Comparison of ENCODE assay signal across 23 cellular contexts in the genomic region with DNA sequence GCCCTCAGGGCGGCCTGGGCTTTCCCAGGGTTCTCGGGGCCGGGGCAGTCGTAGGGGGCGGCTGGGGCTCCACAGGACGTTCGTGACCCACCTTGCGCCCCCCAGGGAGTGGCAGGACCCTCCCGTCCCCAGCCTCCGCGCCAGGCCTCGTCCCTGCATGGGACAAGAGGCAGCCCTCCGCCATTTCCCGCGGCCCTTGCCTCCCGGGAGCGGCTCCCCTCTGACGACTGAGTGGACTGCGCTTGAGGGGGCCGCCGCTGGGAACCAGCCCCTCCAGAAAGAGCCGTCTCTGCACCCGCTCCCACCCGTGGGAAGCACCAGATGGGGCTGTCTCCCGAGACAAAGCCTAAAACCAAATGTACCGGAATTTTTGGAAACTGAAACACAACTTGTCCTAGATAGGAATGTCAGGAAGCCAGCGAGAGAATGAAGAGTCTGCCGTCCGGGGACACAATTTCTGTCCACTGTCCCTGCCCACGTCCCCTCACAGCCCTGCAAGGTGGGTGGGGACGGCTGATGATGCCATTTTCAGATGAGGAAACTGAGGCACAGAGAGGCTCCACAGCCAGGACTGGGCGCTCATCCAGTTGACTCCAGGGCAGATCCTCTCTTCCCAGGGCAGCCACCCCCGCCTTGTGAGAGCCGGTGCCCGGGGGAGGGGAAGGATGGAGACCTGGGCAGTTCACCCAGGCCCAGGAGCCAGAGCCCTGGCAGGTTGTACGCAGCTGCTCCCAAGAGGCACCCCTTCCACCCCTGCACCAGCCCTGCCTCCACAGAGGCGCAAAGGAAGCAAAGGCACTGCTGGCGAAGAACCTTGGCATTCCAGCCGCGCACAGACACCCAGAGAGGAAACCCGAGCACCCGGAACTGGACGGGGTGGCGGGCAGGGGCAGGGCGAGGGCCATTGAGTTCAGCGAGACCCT. TPM values are rescaled to one million over a fixed set of nuclear protein-coding genes. Genes with fewer than 3 reads are reported as not detected.
A peak's percentile ranks its signal among the peaks of the same experiment; 100 is the strongest.
DNase-seq lines count a peak whose midpoint lies in the region; TF ChIP-seq lines count a peak whose summit lies in the region.
"Had no signal": no experiment of that assay in that cellular context is flagged by ENCODE, and none has a peak within 500 bp of the region (broad histone marks: within the 10 kb centered on the region; RNA-seq: fewer than 3 reads in every experiment).

No MANE protein-coding gene starts in this region.

- H2BK120ac ChIP-seq in neuronal stem cell (ENCODE audit: low read depth, low read length), result no peak overlapping the region

- H2BK12ac ChIP-seq in neuronal stem cell (ENCODE audit: low read length), result no peak overlapping the region

- no peak for TF ChIP-seq EP300 in suprapubic skin (IDR thresholded peaks at IDR 0.05)

- WGBS in adipose tissue, 3 donors, result 64 to 74% (median 73%) methylated on average over 45 to 46 of the region's 46 CpGs
- WGBS in neuronal stem cell (ENCODE audit: extremely low coverage in 2 of 2, insufficient read length in 2 of 2, insufficient replicate concordance in 1 of 2), 2 donors, result no CpG with 5 or more reads among the region's 46 CpGs
- WGBS in suprapubic skin, result 52% methylated on average over 20 of the region's 46 CpGs

- peak; percentile 11 for DNase-seq in fibroblast of peridontal ligament (ENCODE audit: extremely low read depth)
- DNase-seq in neuronal stem cell (ENCODE audit: low spot score), result no peak
- no peak for DNase-seq in suprapubic skin (ENCODE audit: low spot score in 2 of 2)
- no peak for DNase-seq in NOMO-1 treated with DMSO at 0.1 percent for 48 hours (lab: John Stamatoyannopoulos, UW; ENCODE audit: unreplicated experiment)
- DNase-seq in NCI-H2081 (lab: John Stamatoyannopoulos, UW), result no peak
- no peak for DNase-seq in activated CD4-positive, CD25-positive, alpha-beta regulatory T cell (lab: John Stamatoyannopoulos, UW)
- DNase-seq in NCI-H446 treated with DMSO at 0.1 percent for 48 hours (lab: John Stamatoyannopoulos, UW), result no peak
- DNase-seq: activated CD4-positive, alpha-beta T cell treated with anti-CD3 and anti-CD28 coated beads, Interleukin-2, amount 50 U/mL, for 1 hour; activated CD8-positive, alpha-beta memory T cell treated with anti-CD3 and anti-CD28 coated beads, Interleukin-2, amount 50 U/mL, for 48 hours; activated effector memory CD4-positive, alpha-beta T cell treated with anti-CD3 and anti-CD28 coated beads, Interleukin-2, amount 50 U/mL, for 16 hours; amniotic stem cell; GDM1; GOT3; Karpas-422; natural killer cell; NCI-H1092; NCI-H2081 treated with DMSO at 0.1 percent for 48 hours; NCI-H524 treated with DMSO at 0.1 percent for 48 hours; stimulated activated naive CD4-positive, alpha-beta T cell had no signal

- H2AFZ ChIP-seq in neuronal stem cell (ENCODE audit: low read length), result peak overlapping the region; percentile 53

- H3K27ac ChIP-seq in adipose tissue (ENCODE audit: low read depth, low read length) (peak overlapping the region; percentile 24), neuronal stem cell (replicated peaks; ENCODE audit: low read length) (no peak overlapping the region), suprapubic skin (peak overlapping the region; percentile 84)
- H3K27ac ChIP-seq: C4-2B had no signal

- no peak overlapping the region for H3K9ac ChIP-seq in neuronal stem cell (ENCODE audit: low read depth, low read length, poor library complexity)

- peaks cover 16 to 22% of the 10 kb centered on the region in 2 donors for H3K4me1 ChIP-seq in neuronal stem cell (ENCODE audit: control insufficient read depth in 2 of 2, insufficient read depth in 1 of 2, low read depth in 1 of 2, low read length in 2 of 2)
- peaks cover 26% of the 10 kb centered on the region for H3K4me1 ChIP-seq in suprapubic skin

- H3K9me3 ChIP-seq in neuronal stem cell (replicated peaks in 1 of 2; ENCODE audit: control insufficient read depth in 2 of 2, insufficient read depth in 1 of 2, low read depth in 1 of 2, low read length in 2 of 2), result no peaks in the 10 kb centered on the region
- H3K9me3 ChIP-seq in suprapubic skin, result no peaks in the 10 kb centered on the region

- H4K91ac ChIP-seq in neuronal stem cell (ENCODE audit: low read depth, low read length, poor library complexity), result no peak overlapping the region

- H3K18ac ChIP-seq in neuronal stem cell (ENCODE audit: low read length), result peak overlapping the region; percentile 83

- H2AK5ac ChIP-seq in neuronal stem cell (ENCODE audit: low read depth, low read length), result peak overlapping the region; percentile 94

- no peak overlapping the region for H3K4ac ChIP-seq in neuronal stem cell (ENCODE audit: low read length)

- no peak overlapping the region for H3K4me3 ChIP-seq in neuronal stem cell (ENCODE audit: low read length in 2 of 2)
- H3K4me3 ChIP-seq in suprapubic skin, result peak overlapping the region; percentile 21

- H3K4me2 ChIP-seq in neuronal stem cell (ENCODE audit: insufficient read depth, low read length, poor library complexity, severe bottlenecking), result no peak overlapping the region

- H2BK5ac ChIP-seq in neuronal stem cell (ENCODE audit: low read length), result no peak overlapping the region

- no peaks in the 10 kb centered on the region for H3K79me1 ChIP-seq in neuronal stem cell (ENCODE audit: low read depth, low read length)

- H3K14ac ChIP-seq in neuronal stem cell (ENCODE audit: low read length), result peak overlapping the region; percentile 57

- H4K8ac ChIP-seq in neuronal stem cell (ENCODE audit: low read depth, low read length), result no peak overlapping the region

- H3K36me3 ChIP-seq in neuronal stem cell (replicated peaks in 1 of 2; ENCODE audit: control insufficient read depth in 2 of 2, insufficient read depth in 2 of 2, low read length in 2 of 2) (no peaks in the 10 kb centered on the region), suprapubic skin (no peaks in the 10 kb centered on the region)

- TF ChIP-seq CTCF in suprapubic skin (IDR thresholded peaks at IDR 0.05), result no peak

- peak overlapping the region; percentile 52 for H2BK15ac ChIP-seq in neuronal stem cell (ENCODE audit: low read length)

- H3K27me3 ChIP-seq in neuronal stem cell (ENCODE audit: control insufficient read depth in 3 of 3, insufficient read depth in 3 of 3, low read depth in 1 of 3, low read length in 3 of 3) (no peaks in the 10 kb centered on the region), suprapubic skin (no peaks in the 10 kb centered on the region)

- H3K23ac ChIP-seq in neuronal stem cell (ENCODE audit: low read depth, low read length, poor library complexity), result peak overlapping the region; percentile 39

- TF ChIP-seq POLR2A in suprapubic skin (IDR thresholded peaks at IDR 0.05), result no peak

RNA-seq across cellular contexts. Expression of a gene that starts 18.1 kb away (rescaled TPM):
- polyA plus RNA-seq in adipose tissue, result 10 to 100 TPM; 19.6 to 23.5 (median 20.6) TPM
- 8.4 TPM for polyA plus RNA-seq in neuronal stem cell (2013, experiment 1 of 2)
- polyA plus RNA-seq in neuronal stem cell (2013, experiment 2 of 2), result 8.2 TPM
- 10 to 100 TPM; 36.7 to 72.0 (median 61.5) TPM for total RNA-seq in suprapubic skin

RNA-seq across cellular contexts. Expression of a gene that starts 44.8 kb away (rescaled TPM):
- polyA plus RNA-seq in adipose tissue, result under 1 TPM; 0.21 to 0.34 (median 0.31) TPM
- 1.3 TPM for polyA plus RNA-seq in neuronal stem cell (2013, experiment 1 of 2)
- 0.91 TPM for polyA plus RNA-seq in neuronal stem cell (2013, experiment 2 of 2)
- not detected for total RNA-seq in suprapubic skin
- total RNA-seq: mesenteric fat pad had no signal

RNA-seq across cellular contexts. Expression of a gene that starts 54.8 kb away (rescaled TPM):
- 1 to 10 TPM in 1 of 3 donors, under 1 TPM in 2; 0.49 to 2.1 (median 0.79) TPM for polyA plus RNA-seq in adipose tissue
- polyA plus RNA-seq in neuronal stem cell (2013, experiment 1 of 2), result 1.5 TPM
- polyA plus RNA-seq in neuronal stem cell (2013, experiment 2 of 2), result 1.4 TPM
- total RNA-seq in suprapubic skin, result 10 to 100 TPM; 15.2 to 30.8 (median 20.5) TPM
- total RNA-seq: kidney epithelial cell, mesenteric fat pad, natural killer cell had no signal
